Comparison of ENCODE assay signal across 18 cellular contexts in genomic region chr1:29426701-29427279, GRCh38.
A peak's percentile ranks its signal among the peaks of the same experiment; 100 is the strongest.
DNase-seq lines count a peak whose midpoint lies in the region; ATAC-seq and TF ChIP-seq lines count a peak whose summit lies in the region.
"Had no signal": no experiment of that assay in that cellular context is flagged by ENCODE, and none has a peak within 500 bp of the region (broad histone marks: within the 10 kb centered on the region; RNA-seq: fewer than 3 reads in every experiment).

No MANE protein-coding gene starts in this region.

- peaks cover 5% of the 10 kb centered on the region for H3K4me1 Mint-ChIP-seq in nephron progenitor cell
- H3K4me1 Mint-ChIP-seq: activated CD4-positive, alpha-beta T cell treated with anti-CD3 and anti-CD28 coated beads for 36 hours; activated naive CD4-positive, alpha-beta T cell treated with anti-CD3 and anti-CD28 coated beads, Interleukin-2, amount 10 ng/mL, durations not matched to agents 7 days and 5 days; CD8-positive, alpha-beta memory T cell; naive thymus-derived CD8-positive, alpha-beta T cell; T-helper 17 cell had no signal

- no peak overlapping the region for H3K4me3 Mint-ChIP-seq in nephron progenitor cell
- H3K4me3 Mint-ChIP-seq: activated CD4-positive, alpha-beta T cell treated with anti-CD3 and anti-CD28 coated beads for 36 hours; activated naive CD4-positive, alpha-beta T cell treated with anti-CD3 and anti-CD28 coated beads, Interleukin-2, amount 10 ng/mL, durations not matched to agents 7 days and 5 days; CD8-positive, alpha-beta memory T cell; naive thymus-derived CD8-positive, alpha-beta T cell; T-helper 17 cell had no signal

- no peak for ATAC-seq in RWPE2 (ENCODE audit: low read depth)
- ATAC-seq in GM18858 (IDR thresholded peaks at IDR 0.05; ENCODE audit: unreplicated experiment) = no peak
- no peak for ATAC-seq in HG02759 (IDR thresholded peaks at IDR 0.05; ENCODE audit: unreplicated experiment)
- ATAC-seq: activated CD4-positive, alpha-beta T cell treated with anti-CD3 and anti-CD28 coated beads for 36 hours; naive thymus-derived CD8-positive, alpha-beta T cell; T-helper 17 cell had no signal

- H3K27ac Mint-ChIP-seq in nephron progenitor cell = no peak overlapping the region
- H3K27ac Mint-ChIP-seq: activated CD4-positive, alpha-beta T cell treated with anti-CD3 and anti-CD28 coated beads for 36 hours; activated naive CD4-positive, alpha-beta T cell treated with anti-CD3 and anti-CD28 coated beads, Interleukin-2, amount 10 ng/mL, durations not matched to agents 7 days and 5 days; CD8-positive, alpha-beta memory T cell; naive thymus-derived CD8-positive, alpha-beta T cell; T-helper 17 cell had no signal

- peaks cover 5% of the 10 kb centered on the region for H3K36me3 Mint-ChIP-seq in nephron progenitor cell (ENCODE audit: low read depth)
- H3K36me3 Mint-ChIP-seq: activated naive CD4-positive, alpha-beta T cell treated with anti-CD3 and anti-CD28 coated beads, Interleukin-2, amount 10 ng/mL, durations not matched to agents 7 days and 5 days; CD8-positive, alpha-beta memory T cell had no signal

- peaks cover 26% of the 10 kb centered on the region for H3K9me3 Mint-ChIP-seq in nephron progenitor cell

- H3K27ac ChIP-seq in RWPE2 (ENCODE audit: poor library complexity, severe bottlenecking) = no peak overlapping the region
- H3K27ac ChIP-seq in thyroid gland = no peak overlapping the region
- H3K27ac ChIP-seq: prostate gland had no signal

- WGBS in thyroid gland, 2 donors = 60 to 67% methylated on average over 6 to 7 of the region's 7 CpGs

- DNase-seq in NCI-H82 (lab: John Stamatoyannopoulos, UW) (peak; percentile 23), NCI-H82 treated with DMSO at 0.1 percent for 48 hours (lab: John Stamatoyannopoulos, UW; ENCODE audit: unreplicated experiment) (no peak), NCI-H2029 treated with DMSO at 0.1 percent for 48 hours (lab: John Stamatoyannopoulos, UW) (peak; percentile 55), RWPE2 (ENCODE audit: low spot score) (peak; percentile 15), thyroid gland (peak; percentile 6 to 15), nephron progenitor cell (no peak)
- DNase-seq: activated CD4-positive, alpha-beta T cell treated with anti-CD3 and anti-CD28 coated beads for 36 hours; activated CD8-positive, alpha-beta memory T cell treated with anti-CD3 and anti-CD28 coated beads, Interleukin-2, amount 50 U/mL, for 48 hours; activated naive CD4-positive, alpha-beta T cell treated with anti-CD3 and anti-CD28 coated beads, Interleukin-2, amount 10 ng/mL, durations not matched to agents 7 days and 5 days; CD8-positive, alpha-beta memory T cell; NCI-H446 treated with DMSO at 0.1 percent for 48 hours; stimulated activated CD4-positive, alpha-beta T cell treated with anti-CD3 and anti-CD28 coated beads, Interleukin-12 subunit alpha, Interleukin-12 subunit beta, amount 100 ng/mL, for 4 hours; stimulated activated naive CD4-positive, alpha-beta T cell; T-helper 17 cell had no signal

- H3K36me3 ChIP-seq in RWPE2 (ENCODE audit: low read depth) (no peaks in the 10 kb centered on the region), thyroid gland (no peaks in the 10 kb centered on the region)
- H3K36me3 ChIP-seq: prostate gland had no signal

- H3K4me1 ChIP-seq in RWPE2 (ENCODE audit: insufficient read depth, poor library complexity, severe bottlenecking) (no peaks in the 10 kb centered on the region), thyroid gland (no peaks in the 10 kb centered on the region)
- H3K4me1 ChIP-seq: prostate gland had no signal

- no peak for TF ChIP-seq POLR2A in thyroid gland (IDR thresholded peaks at IDR 0.05)

- TF ChIP-seq CTCF in RWPE2 (IDR thresholded peaks at IDR 0.05; ENCODE audit: poor library complexity, severe bottlenecking) (no peak), thyroid gland (IDR thresholded peaks at IDR 0.05) (no peak), nephron progenitor cell (IDR thresholded peaks at IDR 0.05) (no peak)

- H3K4me3 ChIP-seq in RWPE2 (ENCODE audit: severe bottlenecking) (no peak overlapping the region), thyroid gland (replicated peaks in 1 of 3) (no peak overlapping the region)
- H3K4me3 ChIP-seq: prostate gland had no signal

- intact Hi-C loops in thyroid gland (cut with DNase I) = no loop called here

- H3K27me3 ChIP-seq in RWPE2 (ENCODE audit: insufficient read depth, poor library complexity, severe bottlenecking) = peaks cover 4% of the 10 kb centered on the region
- no peaks in the 10 kb centered on the region for H3K27me3 ChIP-seq in thyroid gland

- H3K9me3 ChIP-seq in RWPE2 (ENCODE audit: severe bottlenecking) (no peaks in the 10 kb centered on the region), thyroid gland (no peaks in the 10 kb centered on the region)
- H3K9me3 ChIP-seq: prostate gland had no signal

- H3K27me3 Mint-ChIP-seq in nephron progenitor cell (ENCODE audit: low read depth, poor library complexity) = peaks cover 18% of the 10 kb centered on the region

Comparison
In these comparisons a context has a peak if more than half of its experiments do, and no peak if none do; other contexts are left out.
1. DNase-seq: peak in NCI-H82 (single experiment), NCI-H2029 treated with DMSO at 0.1 percent for 48 hours (single experiment), RWPE2 (single experiment) and thyroid gland (2 of 2); none in NCI-H82 treated with DMSO at 0.1 percent for 48 hours (single experiment) and nephron progenitor cell (single experiment).